In genomic region chrX:39787999-39788398, GRCh38 we compare ENCODE assay signal across 28 cellular contexts.
"Had no signal": no experiment of that assay in that cellular context is flagged by ENCODE, and none has a peak within 500 bp of the region (broad histone marks: within the 10 kb centered on the region; RNA-seq: fewer than 3 reads in every experiment).

No MANE protein-coding gene starts in this region.

- H3K36me3 ChIP-seq: neural progenitor cell, ovary, right lobe of liver, sigmoid colon, stomach, thoracic aorta, thyroid gland, tibial nerve, upper lobe of left lung, vagina had no signal

- H3K27me3 Mint-ChIP-seq: progenitor cell of endocrine pancreas; stimulated activated naive CD8-positive, alpha-beta T cell treated with anti-CD3 and anti-CD28 coated beads, Interleukin-15, Interleukin-2, amounts not matched to agents 100 ng/mL and 50 ng/mL, for 24 hours had no signal

- H3K27me3 ChIP-seq: neural progenitor cell, ovary, right lobe of liver, sigmoid colon, stomach, thyroid gland, tibial nerve, upper lobe of left lung, vagina had no signal

- H3K4me3 ChIP-seq: neural progenitor cell, ovary, psoas muscle, right lobe of liver, sigmoid colon, stomach, thoracic aorta, thyroid gland, tibial nerve, upper lobe of left lung, vagina had no signal

- H3K27ac ChIP-seq: neural progenitor cell, ovary, parathyroid adenoma, psoas muscle, right lobe of liver, sigmoid colon, stomach, thoracic aorta, thyroid gland, tibial nerve, upper lobe of left lung, vagina had no signal

- DNase-seq: natural killer cell; occipital lobe; ovary; posterior cingulate gyrus; psoas muscle; right cardiac atrium; right lobe of liver; sigmoid colon; small intestine; stimulated activated CD4-positive, alpha-beta T cell treated with anti-CD3 and anti-CD28 coated beads, Interleukin-15, amount 100 ng/mL, for 24 hours; stimulated activated CD4-positive, alpha-beta T cell treated with anti-CD3 and anti-CD28 coated beads, Interleukin-2, amount 100 ng/mL, for 24 hours; stimulated activated CD4-positive, alpha-beta T cell treated with anti-CD3 and anti-CD28 coated beads, Interleukin-2, amount 100 ng/mL, for 48 hours; stimulated activated CD4-positive, alpha-beta T cell treated with anti-CD3 and anti-CD28 coated beads, Interleukin-4, amount 100 ng/mL, for 24 hours; stimulated activated naive B cell treated with anti-CD40 and anti-IgM and Interleukin-4, amounts not matched to agents 10 μg/mL and 1 μg/mL and 100 μg/mL, for 72 hours; stimulated activated naive CD4-positive, alpha-beta T cell treated with Interleukin-2 at 50 U/mL for 16 hours; stomach; thyroid gland; trophoblast cell; upper lobe of left lung had no signal

- H3K4me1 ChIP-seq: neural progenitor cell, parathyroid adenoma, psoas muscle, right lobe of liver, sigmoid colon, stomach, thyroid gland, tibial nerve, upper lobe of left lung, vagina had no signal

- H3K36me3 Mint-ChIP-seq: natural killer cell; neural progenitor cell; stimulated activated effector memory CD8-positive, alpha-beta T cell treated with anti-CD3 and anti-CD28 coated beads, Interleukin-12 subunit alpha, Interleukin-12 subunit beta, amount 100 ng/mL, for 72 hours; stimulated activated naive B cell treated with anti-CD40 and anti-IgM and Interleukin-4, amounts not matched to agents 10 μg/mL and 1 μg/mL and 100 μg/mL, for 72 hours had no signal

- H3K4me3 Mint-ChIP-seq: natural killer cell; nephron; neural progenitor cell; stimulated activated effector memory CD8-positive, alpha-beta T cell treated with anti-CD3 and anti-CD28 coated beads, Interleukin-12 subunit alpha, Interleukin-12 subunit beta, amount 100 ng/mL, for 72 hours; stimulated activated naive B cell treated with anti-CD40 and anti-IgM and Interleukin-4, amounts not matched to agents 10 μg/mL and 1 μg/mL and 100 μg/mL, for 72 hours; stimulated activated naive CD8-positive, alpha-beta T cell treated with anti-CD3 and anti-CD28 coated beads, Interleukin-15, Interleukin-2, amounts not matched to agents 100 ng/mL and 50 ng/mL, for 24 hours had no signal

- H3K4me2 ChIP-seq: neural progenitor cell had no signal

- H3K9me3 Mint-ChIP-seq: natural killer cell; nephron; stimulated activated effector memory CD8-positive, alpha-beta T cell treated with anti-CD3 and anti-CD28 coated beads, Interleukin-12 subunit alpha, Interleukin-12 subunit beta, amount 100 ng/mL, for 72 hours; stimulated activated naive B cell treated with anti-CD40 and anti-IgM and Interleukin-4, amounts not matched to agents 10 μg/mL and 1 μg/mL and 100 μg/mL, for 72 hours; stimulated activated naive CD8-positive, alpha-beta T cell treated with anti-CD3 and anti-CD28 coated beads, Interleukin-15, Interleukin-2, amounts not matched to agents 100 ng/mL and 50 ng/mL, for 24 hours had no signal

- H3K4me1 Mint-ChIP-seq: natural killer cell; neural progenitor cell; stimulated activated effector memory CD8-positive, alpha-beta T cell treated with anti-CD3 and anti-CD28 coated beads, Interleukin-12 subunit alpha, Interleukin-12 subunit beta, amount 100 ng/mL, for 72 hours; stimulated activated naive B cell treated with anti-CD40 and anti-IgM and Interleukin-4, amounts not matched to agents 10 μg/mL and 1 μg/mL and 100 μg/mL, for 72 hours had no signal

- H3K27ac Mint-ChIP-seq: natural killer cell; nephron; neural progenitor cell; progenitor cell of endocrine pancreas; stimulated activated effector memory CD8-positive, alpha-beta T cell treated with anti-CD3 and anti-CD28 coated beads, Interleukin-12 subunit alpha, Interleukin-12 subunit beta, amount 100 ng/mL, for 72 hours; stimulated activated naive B cell treated with anti-CD40 and anti-IgM and Interleukin-4, amounts not matched to agents 10 μg/mL and 1 μg/mL and 100 μg/mL, for 72 hours; stimulated activated naive CD8-positive, alpha-beta T cell treated with anti-CD3 and anti-CD28 coated beads, Interleukin-15, Interleukin-2, amounts not matched to agents 100 ng/mL and 50 ng/mL, for 24 hours had no signal

- H3K9me3 ChIP-seq: ovary, psoas muscle, right lobe of liver, sigmoid colon, stomach, thoracic aorta, thyroid gland, tibial nerve, upper lobe of left lung, vagina had no signal

- H3K9ac ChIP-seq: neural progenitor cell, parathyroid adenoma had no signal

- H2AFZ ChIP-seq: neural progenitor cell, parathyroid adenoma had no signal
